1 cellular context compared by ENCODE assay signal in the genomic region with DNA sequence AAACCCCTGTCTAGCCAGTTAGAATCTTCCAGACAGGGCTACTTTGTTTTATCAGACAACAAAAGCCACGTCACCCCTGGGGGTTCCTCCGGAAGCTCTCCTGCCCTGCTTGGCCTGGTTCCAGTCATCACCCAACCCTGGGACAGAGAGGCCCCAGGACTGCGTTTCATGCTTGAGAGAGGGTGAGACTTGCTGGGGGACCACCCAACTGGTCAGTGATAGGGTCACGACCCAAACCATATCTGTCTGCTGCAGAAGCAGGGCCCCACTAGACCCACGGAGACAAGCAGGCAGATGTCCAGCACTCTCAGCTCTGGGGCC.
TF ChIP-seq lines count a peak whose summit lies in the region.

No MANE protein-coding gene starts in this region.

TF ChIP-seq in HepG2, 621 proteins besides CTCF, POLR2A, EP300 and RAD21 (continued from another document and continues in another):
- TF ChIP-seq ZFP62 (CRISPR knock-in tag; IDR thresholded peaks at IDR 0.05) (no peak), SETDB1 (CRISPR knock-in tag; IDR thresholded peaks at IDR 0.05; ENCODE audit: borderline replicate concordance) (no peak), ZNF724P (CRISPR knock-in tag; IDR thresholded peaks at IDR 0.05; ENCODE audit: borderline replicate concordance) (peak; percentile 43; the same call in 1 of the 2 replicates), MEF2D (CRISPR knock-in tag; IDR thresholded peaks at IDR 0.05) (no peak), HIVEP1 (CRISPR knock-in tag; IDR thresholded peaks at IDR 0.05) (0 out of 2 replicates have a peak, but pooled peaks have one; percentile 6), ZNF138 (CRISPR knock-in tag; IDR thresholded peaks at IDR 0.05; ENCODE audit: low read depth) (no peak), ZFX (CRISPR knock-in tag; IDR thresholded peaks at IDR 0.05; ENCODE audit: low read depth) (peak; percentile 33; the same call in 1 of the 2 replicates), XBP1 (CRISPR knock-in tag; IDR thresholded peaks at IDR 0.05) (peak; percentile 79), ZNF274 (CRISPR knock-in tag; IDR thresholded peaks at IDR 0.05) (no peak), ZNF713 (CRISPR knock-in tag; IDR thresholded peaks at IDR 0.05) (no peak), KDM6A (CRISPR knock-in tag; IDR thresholded peaks at IDR 0.05; ENCODE audit: low read depth) (no peak), PHF8 (CRISPR knock-in tag; IDR thresholded peaks at IDR 0.05) (no peak), ZNF205 (CRISPR knock-in tag; IDR thresholded peaks at IDR 0.05) (0 out of 2 replicates have a peak, but pooled peaks have one; percentile 21), YY1 (IDR thresholded peaks at IDR 0.05; ENCODE audit: insufficient read depth, insufficient replicate concordance, low read depth, low read length) (no peak), NFATC3 (CRISPR knock-in tag; IDR thresholded peaks at IDR 0.05) (no peak), CENPT (CRISPR knock-in tag; IDR thresholded peaks at IDR 0.05; ENCODE audit: low read depth) (no peak), GATAD1 (CRISPR knock-in tag; IDR thresholded peaks at IDR 0.05) (no peak), ZNF788 (CRISPR knock-in tag; IDR thresholded peaks at IDR 0.05; ENCODE audit: borderline replicate concordance) (no peak), ZNF567 (CRISPR knock-in tag; IDR thresholded peaks at IDR 0.05; ENCODE audit: borderline replicate concordance) (no peak), HMG20A (CRISPR knock-in tag; IDR thresholded peaks at IDR 0.05; ENCODE audit: borderline replicate concordance) (no peak), ZMYM2 (CRISPR knock-in tag; IDR thresholded peaks at IDR 0.05) (no peak), ZNF674 (CRISPR knock-in tag; IDR thresholded peaks at IDR 0.05; ENCODE audit: low read depth) (no peak), ZFYVE20 (CRISPR knock-in tag; IDR thresholded peaks at IDR 0.05; ENCODE audit: borderline replicate concordance, low read depth) (no peak), SNAPC2 (CRISPR knock-in tag; IDR thresholded peaks at IDR 0.05) (no peak), MED1 (CRISPR knock-in tag; IDR thresholded peaks at IDR 0.05) (peak; percentile 40; the same call in 1 of the 2 replicates), NFYC (CRISPR knock-in tag; IDR thresholded peaks at IDR 0.05) (no peak), ZC3H4 (CRISPR knock-in tag; IDR thresholded peaks at IDR 0.05; ENCODE audit: borderline replicate concordance) (0 out of 2 replicates have a peak, but pooled peaks have one; percentile 45), ZNF782 (CRISPR knock-in tag; IDR thresholded peaks at IDR 0.05; ENCODE audit: borderline replicate concordance) (no peak), ZNF558 (CRISPR knock-in tag; IDR thresholded peaks at IDR 0.05; ENCODE audit: borderline replicate concordance) (no peak), NFKBIZ (CRISPR knock-in tag; IDR thresholded peaks at IDR 0.05) (no peak)
- TF ChIP-seq, protein P1, sequence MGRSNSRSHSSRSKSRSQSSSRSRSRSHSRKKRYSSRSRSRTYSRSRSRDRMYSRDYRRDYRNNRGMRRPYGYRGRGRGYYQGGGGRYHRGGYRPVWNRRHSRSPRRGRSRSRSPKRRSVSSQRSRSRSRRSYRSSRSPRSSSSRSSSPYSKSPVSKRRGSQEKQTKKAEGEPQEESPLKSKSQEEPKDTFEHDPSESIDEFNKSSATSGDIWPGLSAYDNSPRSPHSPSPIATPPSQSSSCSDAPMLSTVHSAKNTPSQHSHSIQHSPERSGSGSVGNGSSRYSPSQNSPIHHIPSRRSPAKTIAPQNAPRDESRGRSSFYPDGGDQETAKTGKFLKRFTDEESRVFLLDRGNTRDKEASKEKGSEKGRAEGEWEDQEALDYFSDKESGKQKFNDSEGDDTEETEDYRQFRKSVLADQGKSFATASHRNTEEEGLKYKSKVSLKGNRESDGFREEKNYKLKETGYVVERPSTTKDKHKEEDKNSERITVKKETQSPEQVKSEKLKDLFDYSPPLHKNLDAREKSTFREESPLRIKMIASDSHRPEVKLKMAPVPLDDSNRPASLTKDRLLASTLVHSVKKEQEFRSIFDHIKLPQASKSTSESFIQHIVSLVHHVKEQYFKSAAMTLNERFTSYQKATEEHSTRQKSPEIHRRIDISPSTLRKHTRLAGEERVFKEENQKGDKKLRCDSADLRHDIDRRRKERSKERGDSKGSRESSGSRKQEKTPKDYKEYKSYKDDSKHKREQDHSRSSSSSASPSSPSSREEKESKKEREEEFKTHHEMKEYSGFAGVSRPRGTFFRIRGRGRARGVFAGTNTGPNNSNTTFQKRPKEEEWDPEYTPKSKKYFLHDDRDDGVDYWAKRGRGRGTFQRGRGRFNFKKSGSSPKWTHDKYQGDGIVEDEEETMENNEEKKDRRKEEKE (IDR thresholded peaks at IDR 0.05), result no peak
- TF ChIP-seq, protein P2, sequence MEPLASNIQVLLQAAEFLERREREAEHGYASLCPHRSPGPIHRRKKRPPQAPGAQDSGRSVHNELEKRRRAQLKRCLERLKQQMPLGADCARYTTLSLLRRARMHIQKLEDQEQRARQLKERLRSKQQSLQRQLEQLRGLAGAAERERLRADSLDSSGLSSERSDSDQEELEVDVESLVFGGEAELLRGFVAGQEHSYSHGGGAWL (CRISPR knock-in tag; IDR thresholded peaks at IDR 0.05), result no peak; the same call in 1 of the 2 replicates
- TF ChIP-seq, protein P3, sequence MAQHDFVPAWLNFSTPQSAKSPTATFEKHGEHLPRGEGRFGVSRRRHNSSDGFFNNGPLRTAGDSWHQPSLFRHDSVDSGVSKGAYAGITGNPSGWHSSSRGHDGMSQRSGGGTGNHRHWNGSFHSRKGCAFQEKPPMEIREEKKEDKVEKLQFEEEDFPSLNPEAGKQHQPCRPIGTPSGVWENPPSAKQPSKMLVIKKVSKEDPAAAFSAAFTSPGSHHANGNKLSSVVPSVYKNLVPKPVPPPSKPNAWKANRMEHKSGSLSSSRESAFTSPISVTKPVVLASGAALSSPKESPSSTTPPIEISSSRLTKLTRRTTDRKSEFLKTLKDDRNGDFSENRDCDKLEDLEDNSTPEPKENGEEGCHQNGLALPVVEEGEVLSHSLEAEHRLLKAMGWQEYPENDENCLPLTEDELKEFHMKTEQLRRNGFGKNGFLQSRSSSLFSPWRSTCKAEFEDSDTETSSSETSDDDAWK (CRISPR knock-in tag; IDR thresholded peaks at IDR 0.05), result no peak
- TF ChIP-seq, protein P4, sequence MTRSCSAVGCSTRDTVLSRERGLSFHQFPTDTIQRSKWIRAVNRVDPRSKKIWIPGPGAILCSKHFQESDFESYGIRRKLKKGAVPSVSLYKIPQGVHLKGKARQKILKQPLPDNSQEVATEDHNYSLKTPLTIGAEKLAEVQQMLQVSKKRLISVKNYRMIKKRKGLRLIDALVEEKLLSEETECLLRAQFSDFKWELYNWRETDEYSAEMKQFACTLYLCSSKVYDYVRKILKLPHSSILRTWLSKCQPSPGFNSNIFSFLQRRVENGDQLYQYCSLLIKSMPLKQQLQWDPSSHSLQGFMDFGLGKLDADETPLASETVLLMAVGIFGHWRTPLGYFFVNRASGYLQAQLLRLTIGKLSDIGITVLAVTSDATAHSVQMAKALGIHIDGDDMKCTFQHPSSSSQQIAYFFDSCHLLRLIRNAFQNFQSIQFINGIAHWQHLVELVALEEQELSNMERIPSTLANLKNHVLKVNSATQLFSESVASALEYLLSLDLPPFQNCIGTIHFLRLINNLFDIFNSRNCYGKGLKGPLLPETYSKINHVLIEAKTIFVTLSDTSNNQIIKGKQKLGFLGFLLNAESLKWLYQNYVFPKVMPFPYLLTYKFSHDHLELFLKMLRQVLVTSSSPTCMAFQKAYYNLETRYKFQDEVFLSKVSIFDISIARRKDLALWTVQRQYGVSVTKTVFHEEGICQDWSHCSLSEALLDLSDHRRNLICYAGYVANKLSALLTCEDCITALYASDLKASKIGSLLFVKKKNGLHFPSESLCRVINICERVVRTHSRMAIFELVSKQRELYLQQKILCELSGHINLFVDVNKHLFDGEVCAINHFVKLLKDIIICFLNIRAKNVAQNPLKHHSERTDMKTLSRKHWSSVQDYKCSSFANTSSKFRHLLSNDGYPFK (CRISPR knock-in tag; IDR thresholded peaks at IDR 0.05; ENCODE audit: borderline replicate concordance), result no peak
- TF ChIP-seq, protein P5, sequence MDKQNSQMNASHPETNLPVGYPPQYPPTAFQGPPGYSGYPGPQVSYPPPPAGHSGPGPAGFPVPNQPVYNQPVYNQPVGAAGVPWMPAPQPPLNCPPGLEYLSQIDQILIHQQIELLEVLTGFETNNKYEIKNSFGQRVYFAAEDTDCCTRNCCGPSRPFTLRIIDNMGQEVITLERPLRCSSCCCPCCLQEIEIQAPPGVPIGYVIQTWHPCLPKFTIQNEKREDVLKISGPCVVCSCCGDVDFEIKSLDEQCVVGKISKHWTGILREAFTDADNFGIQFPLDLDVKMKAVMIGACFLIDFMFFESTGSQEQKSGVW (CRISPR knock-in tag; IDR thresholded peaks at IDR 0.05; ENCODE audit: borderline replicate concordance), result no peak
- TF ChIP-seq, protein P6, sequence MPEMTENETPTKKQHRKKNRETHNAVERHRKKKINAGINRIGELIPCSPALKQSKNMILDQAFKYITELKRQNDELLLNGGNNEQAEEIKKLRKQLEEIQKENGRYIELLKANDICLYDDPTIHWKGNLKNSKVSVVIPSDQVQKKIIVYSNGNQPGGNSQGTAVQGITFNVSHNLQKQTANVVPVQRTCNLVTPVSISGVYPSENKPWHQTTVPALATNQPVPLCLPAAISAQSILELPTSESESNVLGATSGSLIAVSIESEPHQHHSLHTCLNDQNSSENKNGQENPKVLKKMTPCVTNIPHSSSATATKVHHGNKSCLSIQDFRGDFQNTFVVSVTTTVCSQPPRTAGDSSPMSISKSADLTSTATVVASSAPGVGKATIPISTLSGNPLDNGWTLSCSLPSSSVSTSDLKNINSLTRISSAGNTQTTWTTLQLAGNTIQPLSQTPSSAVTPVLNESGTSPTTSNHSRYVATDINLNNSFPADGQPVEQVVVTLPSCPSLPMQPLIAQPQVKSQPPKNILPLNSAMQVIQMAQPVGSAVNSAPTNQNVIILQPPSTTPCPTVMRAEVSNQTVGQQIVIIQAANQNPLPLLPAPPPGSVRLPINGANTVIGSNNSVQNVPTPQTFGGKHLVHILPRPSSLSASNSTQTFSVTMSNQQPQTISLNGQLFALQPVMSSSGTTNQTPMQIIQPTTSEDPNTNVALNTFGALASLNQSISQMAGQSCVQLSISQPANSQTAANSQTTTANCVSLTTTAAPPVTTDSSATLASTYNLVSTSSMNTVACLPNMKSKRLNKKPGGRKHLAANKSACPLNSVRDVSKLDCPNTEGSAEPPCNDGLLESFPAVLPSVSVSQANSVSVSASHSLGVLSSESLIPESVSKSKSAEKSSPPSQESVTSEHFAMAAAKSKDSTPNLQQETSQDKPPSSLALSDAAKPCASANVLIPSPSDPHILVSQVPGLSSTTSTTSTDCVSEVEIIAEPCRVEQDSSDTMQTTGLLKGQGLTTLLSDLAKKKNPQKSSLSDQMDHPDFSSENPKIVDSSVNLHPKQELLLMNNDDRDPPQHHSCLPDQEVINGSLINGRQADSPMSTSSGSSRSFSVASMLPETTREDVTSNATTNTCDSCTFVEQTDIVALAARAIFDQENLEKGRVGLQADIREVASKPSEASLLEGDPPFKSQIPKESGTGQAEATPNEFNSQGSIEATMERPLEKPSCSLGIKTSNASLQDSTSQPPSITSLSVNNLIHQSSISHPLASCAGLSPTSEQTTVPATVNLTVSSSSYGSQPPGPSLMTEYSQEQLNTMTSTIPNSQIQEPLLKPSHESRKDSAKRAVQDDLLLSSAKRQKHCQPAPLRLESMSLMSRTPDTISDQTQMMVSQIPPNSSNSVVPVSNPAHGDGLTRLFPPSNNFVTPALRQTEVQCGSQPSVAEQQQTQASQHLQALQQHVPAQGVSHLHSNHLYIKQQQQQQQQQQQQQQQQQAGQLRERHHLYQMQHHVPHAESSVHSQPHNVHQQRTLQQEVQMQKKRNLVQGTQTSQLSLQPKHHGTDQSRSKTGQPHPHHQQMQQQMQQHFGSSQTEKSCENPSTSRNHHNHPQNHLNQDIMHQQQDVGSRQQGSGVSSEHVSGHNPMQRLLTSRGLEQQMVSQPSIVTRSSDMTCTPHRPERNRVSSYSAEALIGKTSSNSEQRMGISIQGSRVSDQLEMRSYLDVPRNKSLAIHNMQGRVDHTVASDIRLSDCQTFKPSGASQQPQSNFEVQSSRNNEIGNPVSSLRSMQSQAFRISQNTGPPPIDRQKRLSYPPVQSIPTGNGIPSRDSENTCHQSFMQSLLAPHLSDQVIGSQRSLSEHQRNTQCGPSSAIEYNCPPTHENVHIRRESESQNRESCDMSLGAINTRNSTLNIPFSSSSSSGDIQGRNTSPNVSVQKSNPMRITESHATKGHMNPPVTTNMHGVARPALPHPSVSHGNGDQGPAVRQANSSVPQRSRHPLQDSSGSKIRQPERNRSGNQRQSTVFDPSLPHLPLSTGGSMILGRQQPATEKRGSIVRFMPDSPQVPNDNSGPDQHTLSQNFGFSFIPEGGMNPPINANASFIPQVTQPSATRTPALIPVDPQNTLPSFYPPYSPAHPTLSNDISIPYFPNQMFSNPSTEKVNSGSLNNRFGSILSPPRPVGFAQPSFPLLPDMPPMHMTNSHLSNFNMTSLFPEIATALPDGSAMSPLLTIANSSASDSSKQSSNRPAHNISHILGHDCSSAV (CRISPR knock-in tag; IDR thresholded peaks at IDR 0.05; ENCODE audit: borderline replicate concordance), result no peak
- TF ChIP-seq, protein P7, sequence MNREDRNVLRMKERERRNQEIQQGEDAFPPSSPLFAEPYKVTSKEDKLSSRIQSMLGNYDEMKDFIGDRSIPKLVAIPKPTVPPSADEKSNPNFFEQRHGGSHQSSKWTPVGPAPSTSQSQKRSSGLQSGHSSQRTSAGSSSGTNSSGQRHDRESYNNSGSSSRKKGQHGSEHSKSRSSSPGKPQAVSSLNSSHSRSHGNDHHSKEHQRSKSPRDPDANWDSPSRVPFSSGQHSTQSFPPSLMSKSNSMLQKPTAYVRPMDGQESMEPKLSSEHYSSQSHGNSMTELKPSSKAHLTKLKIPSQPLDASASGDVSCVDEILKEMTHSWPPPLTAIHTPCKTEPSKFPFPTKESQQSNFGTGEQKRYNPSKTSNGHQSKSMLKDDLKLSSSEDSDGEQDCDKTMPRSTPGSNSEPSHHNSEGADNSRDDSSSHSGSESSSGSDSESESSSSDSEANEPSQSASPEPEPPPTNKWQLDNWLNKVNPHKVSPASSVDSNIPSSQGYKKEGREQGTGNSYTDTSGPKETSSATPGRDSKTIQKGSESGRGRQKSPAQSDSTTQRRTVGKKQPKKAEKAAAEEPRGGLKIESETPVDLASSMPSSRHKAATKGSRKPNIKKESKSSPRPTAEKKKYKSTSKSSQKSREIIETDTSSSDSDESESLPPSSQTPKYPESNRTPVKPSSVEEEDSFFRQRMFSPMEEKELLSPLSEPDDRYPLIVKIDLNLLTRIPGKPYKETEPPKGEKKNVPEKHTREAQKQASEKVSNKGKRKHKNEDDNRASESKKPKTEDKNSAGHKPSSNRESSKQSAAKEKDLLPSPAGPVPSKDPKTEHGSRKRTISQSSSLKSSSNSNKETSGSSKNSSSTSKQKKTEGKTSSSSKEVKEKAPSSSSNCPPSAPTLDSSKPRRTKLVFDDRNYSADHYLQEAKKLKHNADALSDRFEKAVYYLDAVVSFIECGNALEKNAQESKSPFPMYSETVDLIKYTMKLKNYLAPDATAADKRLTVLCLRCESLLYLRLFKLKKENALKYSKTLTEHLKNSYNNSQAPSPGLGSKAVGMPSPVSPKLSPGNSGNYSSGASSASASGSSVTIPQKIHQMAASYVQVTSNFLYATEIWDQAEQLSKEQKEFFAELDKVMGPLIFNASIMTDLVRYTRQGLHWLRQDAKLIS (CRISPR knock-in tag; IDR thresholded peaks at IDR 0.05), result no peak
- TF ChIP-seq, protein P8, sequence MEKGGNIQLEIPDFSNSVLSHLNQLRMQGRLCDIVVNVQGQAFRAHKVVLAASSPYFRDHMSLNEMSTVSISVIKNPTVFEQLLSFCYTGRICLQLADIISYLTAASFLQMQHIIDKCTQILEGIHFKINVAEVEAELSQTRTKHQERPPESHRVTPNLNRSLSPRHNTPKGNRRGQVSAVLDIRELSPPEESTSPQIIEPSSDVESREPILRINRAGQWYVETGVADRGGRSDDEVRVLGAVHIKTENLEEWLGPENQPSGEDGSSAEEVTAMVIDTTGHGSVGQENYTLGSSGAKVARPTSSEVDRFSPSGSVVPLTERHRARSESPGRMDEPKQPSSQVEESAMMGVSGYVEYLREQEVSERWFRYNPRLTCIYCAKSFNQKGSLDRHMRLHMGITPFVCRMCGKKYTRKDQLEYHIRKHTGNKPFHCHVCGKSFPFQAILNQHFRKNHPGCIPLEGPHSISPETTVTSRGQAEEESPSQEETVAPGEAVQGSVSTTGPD (CRISPR knock-in tag; IDR thresholded peaks at IDR 0.05), result no peak
